ENCODE assay signal across 13 cellular contexts in the genomic region with DNA sequence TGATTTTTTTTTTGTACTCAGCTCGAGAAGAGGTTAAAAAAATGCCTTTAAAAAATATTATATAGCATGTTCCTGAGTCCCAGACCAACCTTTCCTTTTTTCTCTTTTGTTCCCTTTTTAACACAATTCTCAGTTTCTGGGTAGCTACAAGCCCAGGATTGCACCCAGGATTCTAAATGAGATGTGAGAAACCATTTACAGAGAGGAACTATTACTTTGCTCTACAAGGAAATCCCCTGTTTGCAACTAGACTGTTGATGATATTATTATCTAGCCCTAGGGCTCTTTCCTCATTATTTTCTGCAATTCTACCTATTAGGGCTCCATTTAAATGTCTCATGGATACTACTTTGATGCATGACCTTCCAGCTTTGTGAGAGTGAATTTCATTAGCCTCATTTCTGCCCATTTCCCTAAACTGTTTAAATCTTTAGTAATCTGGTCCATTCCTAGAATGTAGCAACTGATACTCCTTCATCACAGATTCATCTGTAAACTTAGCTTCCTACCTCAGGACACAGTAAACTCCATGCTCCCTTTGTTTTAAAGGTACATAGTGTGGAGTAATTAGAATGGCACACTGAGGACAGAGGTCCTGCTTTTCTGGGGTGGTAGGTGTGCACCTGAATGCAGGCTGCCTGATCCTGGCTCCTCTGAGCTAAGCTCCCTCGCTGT.
A peak's percentile ranks its signal among the peaks of the same experiment; 100 is the strongest.
DNase-seq lines count a peak whose midpoint lies in the region; ATAC-seq and TF ChIP-seq lines count a peak whose summit lies in the region.
"Had no signal": no experiment of that assay in that cellular context is flagged by ENCODE, and none has a peak within 500 bp of the region (broad histone marks: within the 10 kb centered on the region; RNA-seq: fewer than 3 reads in every experiment).

No MANE protein-coding gene starts in this region.

- no peaks in the 10 kb centered on the region for H3K27me3 ChIP-seq in SU-DHL-6 (ENCODE audit: low read length)

- peak overlapping the region; percentile 71 for H3K4me3 Mint-ChIP-seq in memory B cell
- H3K4me3 Mint-ChIP-seq: nephron progenitor cell had no signal

- H3K9me3 Mint-ChIP-seq in memory B cell = no peaks in the 10 kb centered on the region
- H3K9me3 Mint-ChIP-seq: nephron progenitor cell had no signal

- no peak for TF ChIP-seq CTCF in GM10266 (IDR thresholded peaks at IDR 0.05; ENCODE audit: control insufficient read depth, insufficient read depth, low read depth, missing control alignments)
- TF ChIP-seq CTCF in SU-DHL-6 (IDR thresholded peaks at IDR 0.05; ENCODE audit: insufficient read depth, low read length, poor library complexity, severe bottlenecking) = no peak

- H3K4me3 ChIP-seq in SU-DHL-6 (ENCODE audit: insufficient read depth, low read length, poor library complexity, severe bottlenecking) = no peak overlapping the region

- DNase-seq in GM10266 (ENCODE audit: extremely low spot score) = peak; percentile 21
- peak in 1 of 2 donors; percentile 14 for DNase-seq in memory B cell (ENCODE audit: low spot score in 2 of 2)
- no peak for DNase-seq in stimulated activated CD4-positive, alpha-beta T cell treated with anti-CD3 and anti-CD28 coated beads, Interleukin-4, amount 100 ng/mL, for 1 hour
- DNase-seq: COR-L47, glutamatergic neuron, HCEC 1CT, NCI-H1105 treated with DMSO at 0.1 percent for 48 hours, NCI-H345, nephron progenitor cell had no signal

- H3K4me1 Mint-ChIP-seq in memory B cell = peaks cover 16% of the 10 kb centered on the region
- H3K4me1 Mint-ChIP-seq: nephron progenitor cell had no signal

- no peak overlapping the region for H3K27ac ChIP-seq in SU-DHL-6 (ENCODE audit: low read depth, low read length)

- peaks cover 5% of the 10 kb centered on the region; the same call in 1 of the 2 replicates for H3F3A ChIP-seq in SU-DHL-6 (ENCODE audit: insufficient read depth)

- H3K36me3 Mint-ChIP-seq in memory B cell = no peaks in the 10 kb centered on the region

- H3K36me3 ChIP-seq in SU-DHL-6 (ENCODE audit: low read length) = no peaks in the 10 kb centered on the region

- no peaks in the 10 kb centered on the region for H3K79me2 ChIP-seq in SU-DHL-6 (ENCODE audit: insufficient read depth, low read length)

- H3K4me2 ChIP-seq in SU-DHL-6 (ENCODE audit: low read depth, low read length, poor library complexity, severe bottlenecking) = peak overlapping the region; percentile 20

- no peaks in the 10 kb centered on the region for H3K27me3 Mint-ChIP-seq in memory B cell

- no peak overlapping the region for H3K9ac ChIP-seq in SU-DHL-6 (ENCODE audit: low read length)

- H2AFZ ChIP-seq in SU-DHL-6 (ENCODE audit: low read depth, low read length, severe bottlenecking) = no peak overlapping the region

- no peaks in the 10 kb centered on the region for H3K9me2 ChIP-seq in SU-DHL-6 (replicated peaks; ENCODE audit: insufficient read depth, low read length)

- ATAC-seq in GM21529 (IDR thresholded peaks at IDR 0.05; ENCODE audit: unreplicated experiment) (peak; percentile 21), memory B cell (ENCODE audit: low read depth) (peak; percentile 53), GM19395 (IDR thresholded peaks at IDR 0.05; ENCODE audit: unreplicated experiment) (no peak), GM21619 (IDR thresholded peaks at IDR 0.05; ENCODE audit: unreplicated experiment) (no peak)

- H3K9me3 ChIP-seq in SU-DHL-6 (ENCODE audit: insufficient read depth, low read length) = no peaks in the 10 kb centered on the region

- peak overlapping the region; percentile 95 for H3K27ac Mint-ChIP-seq in memory B cell
- H3K27ac Mint-ChIP-seq: nephron progenitor cell had no signal

- no peaks in the 10 kb centered on the region; the same call in 1 of the 2 replicates for H4K20me1 ChIP-seq in SU-DHL-6 (ENCODE audit: low read depth, low read length)

Comparison
In these comparisons a context has a peak if more than half of its experiments do, and no peak if none do; other contexts are left out.
1. ATAC-seq: peak in GM21529 (single experiment) and memory B cell (single experiment); none in GM19395 (single experiment) and GM21619 (single experiment).